16 cellular contexts compared by ENCODE assay signal in genomic region chr1:228823200-228823599, GRCh38.
DNase-seq lines count a peak whose midpoint lies in the region; ATAC-seq and TF ChIP-seq lines count a peak whose summit lies in the region.
"Had no signal": no experiment of that assay in that cellular context is flagged by ENCODE, and none has a peak within 500 bp of the region (broad histone marks: within the 10 kb centered on the region; RNA-seq: fewer than 3 reads in every experiment).

No MANE protein-coding gene starts in this region.

- no peaks in the 10 kb centered on the region for H3K27me3 ChIP-seq in smooth muscle cell (ENCODE audit: low read depth)
- H3K27me3 ChIP-seq: BLaER1 had no signal

- intact Hi-C loops in left colon (cut with DNase I, micrococcal nuclease): no loop called here

- peaks cover 9% of the 10 kb centered on the region for H3K4me1 ChIP-seq in smooth muscle cell (ENCODE audit: low read depth)

- CTCF ChIA-PET in HEK293T (lab: Yijun Ruan, JAX): no interaction called here
- CTCF ChIA-PET in GM10248 (lab: Yijun Ruan, JAX): no interaction called here

- POLR2A ChIA-PET in HEK293T (lab: Yijun Ruan, JAX): no interaction called here
- POLR2A ChIA-PET in GM10248 (lab: Yijun Ruan, JAX): no interaction called here

- H3K9me3 ChIP-seq in smooth muscle cell (replicated peaks; ENCODE audit: low read depth): no peaks in the 10 kb centered on the region
- H3K9me3 ChIP-seq: HAP-1 had no signal

- no peaks in the 10 kb centered on the region for H3F3A ChIP-seq in smooth muscle cell (ENCODE audit: low read depth)

- H3K4me3 ChIP-seq in epithelial cell of esophagus (ENCODE audit: low read length) (no peak overlapping the region), smooth muscle cell (no peak overlapping the region)
- H3K4me3 ChIP-seq: BLaER1, GM12878, GM23248, HAP-1 had no signal

- no peaks in the 10 kb centered on the region for H3K79me2 ChIP-seq in smooth muscle cell (ENCODE audit: low read depth)

- WGBS in smooth muscle cell (ENCODE audit: low lambda C conversion rate): 26% methylated on average over 3 of the region's 3 CpGs

- no peaks in the 10 kb centered on the region for H3K36me3 ChIP-seq in smooth muscle cell (ENCODE audit: low read depth)
- H3K36me3 ChIP-seq: BLaER1, HAP-1 had no signal

- peak overlapping the region; percentile 12 for H2AFZ ChIP-seq in smooth muscle cell (ENCODE audit: low read depth)
- H2AFZ ChIP-seq: GM23248 had no signal

- H3K9ac ChIP-seq in smooth muscle cell (ENCODE audit: low read depth): no peak overlapping the region
- H3K9ac ChIP-seq: BLaER1, GM23248 had no signal

- DNase-seq in HEK293T (ENCODE audit: extremely low spot score): no peak
- peak; percentile 30 for DNase-seq in epithelial cell of esophagus (ENCODE audit: low read depth)
- DNase-seq in left colon: no peak
- DNase-seq in smooth muscle cell (lab: John Stamatoyannopoulos, UW; ENCODE audit: unreplicated experiment): no peak
- no peak for DNase-seq in GM10248 (ENCODE audit: extremely low spot score)
- DNase-seq: 8988T; CD4-positive, alpha-beta memory T cell; DMS79 treated with DMSO at 0.1 percent for 48 hours; GF-D8; GM23248 had no signal

- H3K4me2 ChIP-seq in smooth muscle cell: peak overlapping the region; percentile 58
- H3K4me2 ChIP-seq: BLaER1 had no signal

- TF ChIP-seq CTCF in epithelial cell of esophagus (IDR thresholded peaks at IDR 0.05; ENCODE audit: insufficient read depth, low read depth, low read length, missing control alignments) (no peak), smooth muscle cell (IDR thresholded peaks at IDR 0.05; ENCODE audit: borderline replicate concordance, insufficient read depth, poor library complexity, severe bottlenecking) (no peak), GM10248 (IDR thresholded peaks at IDR 0.05; ENCODE audit: control extremely low read depth, extremely low read depth, low read depth, missing control alignments) (no peak)

- H3K27ac ChIP-seq in smooth muscle cell (ENCODE audit: low read depth): peak overlapping the region; percentile 55
- H3K27ac ChIP-seq: BLaER1, GM23248, HL-60 had no signal

- ATAC-seq in left colon (peak; percentile 54), GM21619 (IDR thresholded peaks at IDR 0.05; ENCODE audit: unreplicated experiment) (no peak), HG02981 (IDR thresholded peaks at IDR 0.05; ENCODE audit: unreplicated experiment) (no peak)
- ATAC-seq: GM12878 had no signal

- no peaks in the 10 kb centered on the region for H4K20me1 ChIP-seq in smooth muscle cell (ENCODE audit: low read depth)
- H4K20me1 ChIP-seq: BLaER1 had no signal

TF ChIP-seq in HEK293T, 16 proteins besides CTCF, POLR2A, EP300 and RAD21:
- TF ChIP-seq, protein P1, sequence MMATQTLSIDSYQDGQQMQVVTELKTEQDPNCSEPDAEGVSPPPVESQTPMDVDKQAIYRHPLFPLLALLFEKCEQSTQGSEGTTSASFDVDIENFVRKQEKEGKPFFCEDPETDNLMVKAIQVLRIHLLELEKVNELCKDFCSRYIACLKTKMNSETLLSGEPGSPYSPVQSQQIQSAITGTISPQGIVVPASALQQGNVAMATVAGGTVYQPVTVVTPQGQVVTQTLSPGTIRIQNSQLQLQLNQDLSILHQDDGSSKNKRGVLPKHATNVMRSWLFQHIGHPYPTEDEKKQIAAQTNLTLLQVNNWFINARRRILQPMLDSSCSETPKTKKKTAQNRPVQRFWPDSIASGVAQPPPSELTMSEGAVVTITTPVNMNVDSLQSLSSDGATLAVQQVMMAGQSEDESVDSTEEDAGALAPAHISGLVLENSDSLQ (IDR thresholded peaks at IDR 0.05): peak; percentile 62; the same call in 1 of the 2 replicates
- no peak for TF ChIP-seq SP1 (IDR thresholded peaks at IDR 0.05)
